ENCODE assay signal across 9 cellular contexts in the genomic region with DNA sequence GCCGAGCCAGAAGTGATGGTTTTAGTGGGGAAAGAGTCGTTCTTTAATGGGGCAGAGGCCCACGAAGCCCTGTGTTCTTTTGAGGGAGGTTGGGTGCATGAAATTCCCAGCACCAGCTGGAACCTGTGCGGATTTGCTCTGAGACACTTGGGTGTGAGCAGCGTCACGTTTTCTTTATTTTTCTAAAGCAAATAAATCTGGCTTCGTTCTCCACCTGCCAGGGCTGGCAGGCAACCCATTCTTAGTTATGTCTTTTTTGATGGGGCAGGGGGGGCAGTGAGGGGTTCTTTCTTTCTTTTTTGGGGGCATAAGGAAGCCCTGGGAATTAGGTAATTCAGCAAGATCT.
DNase-seq lines count a peak whose midpoint lies in the region; ATAC-seq and TF ChIP-seq lines count a peak whose summit lies in the region.
"Had no signal": no experiment of that assay in that cellular context is flagged by ENCODE, and none has a peak within 500 bp of the region (broad histone marks: within the 10 kb centered on the region; RNA-seq: fewer than 3 reads in every experiment).

No MANE protein-coding gene starts in this region.

- no peaks in the 10 kb centered on the region for H3K9me3 Mint-ChIP-seq in activated CD4-positive, alpha-beta T cell treated with anti-CD3 and anti-CD28 coated beads, Interleukin-2, amount 10 ng/mL, durations not matched to agents 24 days and 14 days

- TF ChIP-seq CTCF in RWPE2 (IDR thresholded peaks at IDR 0.05; ENCODE audit: poor library complexity, severe bottlenecking), result no peak

- no peak overlapping the region for H3K4me3 Mint-ChIP-seq in activated CD4-positive, alpha-beta T cell treated with anti-CD3 and anti-CD28 coated beads, Interleukin-2, amount 10 ng/mL, durations not matched to agents 24 days and 14 days

- H3K27me3 Mint-ChIP-seq in activated CD4-positive, alpha-beta T cell treated with anti-CD3 and anti-CD28 coated beads, Interleukin-2, amount 10 ng/mL, durations not matched to agents 24 days and 14 days, result peaks cover 2% of the 10 kb centered on the region

- DNase-seq in Right ventricle myocardium superior (no peak), left ventricle myocardium superior (no peak), RWPE2 (ENCODE audit: low spot score) (no peak), left colon (peak; percentile 23 to 46), DMS114 treated with DMSO at 0.1 percent for 48 hours (lab: John Stamatoyannopoulos, UW; ENCODE audit: unreplicated experiment) (no peak)
- no peak for DNase-seq in activated CD4-positive, alpha-beta T cell treated with anti-CD3 and anti-CD28 coated beads, Interleukin-2, amount 10 ng/mL, durations not matched to agents 24 days and 14 days
- DNase-seq: anterior cingulate cortex had no signal

- H3K4me1 Mint-ChIP-seq in activated CD4-positive, alpha-beta T cell treated with anti-CD3 and anti-CD28 coated beads, Interleukin-2, amount 10 ng/mL, durations not matched to agents 24 days and 14 days, result no peaks in the 10 kb centered on the region

- no peak overlapping the region for H3K27ac Mint-ChIP-seq in activated CD4-positive, alpha-beta T cell treated with anti-CD3 and anti-CD28 coated beads, Interleukin-2, amount 10 ng/mL, durations not matched to agents 24 days and 14 days

- H3K36me3 Mint-ChIP-seq in activated CD4-positive, alpha-beta T cell treated with anti-CD3 and anti-CD28 coated beads, Interleukin-2, amount 10 ng/mL, durations not matched to agents 24 days and 14 days (ENCODE audit: low read depth), result no peaks in the 10 kb centered on the region

- H3K27me3 ChIP-seq in RWPE2 (ENCODE audit: insufficient read depth, poor library complexity, severe bottlenecking), result no peaks in the 10 kb centered on the region

- H3K9me3 ChIP-seq in RWPE2 (ENCODE audit: severe bottlenecking), result no peaks in the 10 kb centered on the region

- peak overlapping the region; percentile 19 for H3K4me3 ChIP-seq in RWPE2 (ENCODE audit: severe bottlenecking)

- peak overlapping the region; percentile 88 for H3K27ac ChIP-seq in RWPE2 (ENCODE audit: poor library complexity, severe bottlenecking)

- intact Hi-C loops in Right ventricle myocardium superior (cut with DNase I), result no loop called here
- intact Hi-C loops in left ventricle myocardium superior (cut with micrococcal nuclease), result no loop called here
- intact Hi-C loops in left colon (cut with DNase I, micrococcal nuclease), result no loop called here
- intact Hi-C loops in activated CD4-positive, alpha-beta T cell treated with anti-CD3 and anti-CD28 coated beads, Interleukin-2, amount 10 ng/mL, durations not matched to agents 24 days and 14 days (cut with micrococcal nuclease), result no loop called here

- no peak for TF ChIP-seq POLR2A in GM18505 (IDR thresholded peaks at IDR 0.05; ENCODE audit: borderline replicate concordance, extremely low read depth, insufficient read depth, insufficient read length)

- H3K36me3 ChIP-seq in RWPE2 (ENCODE audit: low read depth), result no peaks in the 10 kb centered on the region

- ATAC-seq in Right ventricle myocardium superior (ENCODE audit: poor library complexity) (peak; percentile 7), left ventricle myocardium superior (no peak), RWPE2 (ENCODE audit: low read depth) (peak; percentile 66), left colon (peak; percentile 80), HG02870 (IDR thresholded peaks at IDR 0.05; ENCODE audit: unreplicated experiment) (no peak), GM18505 (IDR thresholded peaks at IDR 0.05; ENCODE audit: unreplicated experiment) (no peak)

- peaks cover 18% of the 10 kb centered on the region for H3K4me1 ChIP-seq in RWPE2 (ENCODE audit: insufficient read depth, poor library complexity, severe bottlenecking)

Comparison
In these comparisons a context has a peak if more than half of its experiments do, and no peak if none do; other contexts are left out.
1. ATAC-seq: peak in Right ventricle myocardium superior (single experiment), RWPE2 (single experiment) and left colon (single experiment); none in left ventricle myocardium superior (single experiment), HG02870 (single experiment) and GM18505 (single experiment).
2. DNase-seq: peak in left colon (2 of 2); none in Right ventricle myocardium superior (single experiment), left ventricle myocardium superior (single experiment), RWPE2 (single experiment), DMS114 treated with DMSO at 0.1 percent for 48 hours (single experiment) and activated CD4-positive, alpha-beta T cell treated with anti-CD3 and anti-CD28 coated beads, Interleukin-2, amount 10 ng/mL, durations not matched to agents 24 days and 14 days (single experiment).